Comparison of ENCODE assay signal across 15 cellular contexts in genomic region chr10:22697799-22698198, GRCh38.
"Had no signal": no experiment of that assay in that cellular context is flagged by ENCODE, and none has a peak within 500 bp of the region (broad histone marks: within the 10 kb centered on the region; RNA-seq: fewer than 3 reads in every experiment).

No MANE protein-coding gene starts in this region.

- H3K4me1 ChIP-seq: colonic mucosa, psoas muscle had no signal

- H3K4me3 ChIP-seq: colonic mucosa, esophagus squamous epithelium, psoas muscle, thoracic aorta had no signal

- DNase-seq: activated CD4-positive, alpha-beta T cell treated with anti-CD3 and anti-CD28 coated beads, Interleukin-2, amount 10 ng/mL, durations not matched to agents 7 days and 5 days; activated effector memory CD4-positive, alpha-beta T cell treated with Interleukin-2 at 50 U/mL for 16 hours; central memory CD4-positive, alpha-beta T cell; colonic mucosa; esophagus squamous epithelium; hippocampal formation; kidney; left ventricle myocardium superior; psoas muscle; stimulated activated CD4-positive, alpha-beta T cell treated with anti-CD3 and anti-CD28 coated beads, Interleukin-12 subunit alpha, Interleukin-12 subunit beta, amount 100 ng/mL, for 4 hours; stimulated activated CD4-positive, alpha-beta T cell treated with anti-CD3 and anti-CD28 coated beads, Interleukin-2, amount 100 ng/mL, for 24 hours had no signal

- H3K27me3 Mint-ChIP-seq: activated CD4-positive, alpha-beta T cell treated with anti-CD3 and anti-CD28 coated beads, Interleukin-2, amount 10 ng/mL, durations not matched to agents 7 days and 5 days; memory B cell had no signal

- H3K27ac Mint-ChIP-seq: activated CD4-positive, alpha-beta T cell treated with anti-CD3 and anti-CD28 coated beads, Interleukin-2, amount 10 ng/mL, durations not matched to agents 7 days and 5 days; activated naive CD4-positive, alpha-beta T cell treated with anti-CD3 and anti-CD28 coated beads, Interleukin-2, amount 50 U/mL, for 72 hours; memory B cell had no signal

- H3K27ac ChIP-seq: colonic mucosa, esophagus squamous epithelium, psoas muscle, thoracic aorta had no signal

- H3K36me3 ChIP-seq: colonic mucosa, esophagus squamous epithelium, thoracic aorta had no signal

- H3K27me3 ChIP-seq: colonic mucosa, esophagus squamous epithelium had no signal

- ATAC-seq: activated naive CD4-positive, alpha-beta T cell treated with anti-CD3 and anti-CD28 coated beads, Interleukin-2, amount 50 U/mL, for 72 hours; psoas muscle had no signal

- H3K9me3 ChIP-seq: colonic mucosa, esophagus squamous epithelium, psoas muscle, thoracic aorta had no signal

- H3K9me3 Mint-ChIP-seq: activated CD4-positive, alpha-beta T cell treated with anti-CD3 and anti-CD28 coated beads, Interleukin-2, amount 10 ng/mL, durations not matched to agents 7 days and 5 days; memory B cell had no signal

- H3K4me3 Mint-ChIP-seq: activated CD4-positive, alpha-beta T cell treated with anti-CD3 and anti-CD28 coated beads, Interleukin-2, amount 10 ng/mL, durations not matched to agents 7 days and 5 days; brain; memory B cell had no signal
